28 cellular contexts compared by ENCODE assay signal in genomic region chr4:67320645-67321044, GRCh38.
"Had no signal": no experiment of that assay in that cellular context is flagged by ENCODE, and none has a peak within 500 bp of the region (broad histone marks: within the 10 kb centered on the region; RNA-seq: fewer than 3 reads in every experiment).

No MANE protein-coding gene starts in this region.

- H3K4me3 ChIP-seq: ascending aorta, esophagus squamous epithelium, gastrocnemius medialis, heart right ventricle, lung, ovary, sigmoid colon, smooth muscle cell, vagina had no signal

- H3K4me2 ChIP-seq: smooth muscle cell had no signal

- H3K36me3 ChIP-seq: ascending aorta, esophagus squamous epithelium, gastrocnemius medialis, heart right ventricle, neutrophil, ovary, sigmoid colon, vagina had no signal

- H3K27me3 ChIP-seq: ascending aorta, esophagus squamous epithelium, gastrocnemius medialis, neutrophil, ovary, sigmoid colon, vagina had no signal

- H3K4me1 ChIP-seq: ascending aorta, esophagus squamous epithelium, gastrocnemius medialis, heart right ventricle, sigmoid colon, vagina had no signal

- ATAC-seq: activated naive CD4-positive, alpha-beta T cell treated with anti-CD3 and anti-CD28 coated beads, Interleukin-2, amount 50 U/mL, for 72 hours; activated T-cell treated with anti-CD3 and anti-CD28 coated beads, Interleukin-2, amount 50 U/mL, for 4 hours; activated T-helper 17 cell treated with anti-CD3 and anti-CD28 coated beads, Interleukin-2, amount 50 U/mL, for 72 hours; gastrocnemius medialis; left lobe of liver; stimulated activated memory B cell treated with anti-CD40 and anti-IgM and Interleukin-4, amounts not matched to agents 10 μg/mL and 1 μg/mL and 100 μg/mL, for 72 hours; stimulated activated naive CD8-positive, alpha-beta T cell treated with anti-CD3 and anti-CD28 coated beads, Interleukin-15, amount 100 ng/mL, for 72 hours; WTC11 had no signal

- H3K9me3 ChIP-seq: ascending aorta, esophagus squamous epithelium, gastrocnemius medialis, heart right ventricle, neutrophil, ovary, sigmoid colon, vagina had no signal

- H3K27ac ChIP-seq: ascending aorta, esophagus squamous epithelium, gastrocnemius medialis, heart right ventricle, neutrophil, ovary, sigmoid colon, vagina had no signal

- DNase-seq: activated CD4-positive, alpha-beta memory T cell treated with anti-CD3 and anti-CD28 coated beads, Interleukin-2, amount 10 ng/mL, durations not matched to agents 7 days and 5 days; activated CD4-positive, alpha-beta T cell treated with anti-CD3 and anti-CD28 coated beads for 1 hour; activated CD4-positive, alpha-beta T cell treated with anti-CD3 and anti-CD28 coated beads, Interleukin-2, amount 10 ng/mL, durations not matched to agents 7 days and 5 days; activated T-cell treated with anti-CD3 and anti-CD28 coated beads, Interleukin-2, amount 50 U/mL, for 4 hours; endodermal cell; esophagus squamous epithelium; gastrocnemius medialis; heart right ventricle; naive B cell; nephron progenitor cell; ovary; sigmoid colon; stimulated activated CD4-positive, alpha-beta T cell treated with anti-CD3 and anti-CD28 coated beads, Interleukin-1b, Interleukin-23, amount 100 ng/mL, for 48 hours; stimulated activated CD4-positive, alpha-beta T cell treated with anti-CD3 and anti-CD28 coated beads, Interleukin-4, amount 100 ng/mL, for 4 hours; stimulated activated CD8-positive, alpha-beta memory T cell treated with anti-CD3 and anti-CD28 coated beads, Interleukin-4, amount 100 ng/mL, for 48 hours; stimulated activated naive CD8-positive, alpha-beta T cell treated with anti-CD3 and anti-CD28 coated beads, Interleukin-15, amount 100 ng/mL, for 72 hours; substantia nigra; T-helper 2 cell had no signal
